Comparison of ENCODE assay signal across 25 cellular contexts in the genomic region with DNA sequence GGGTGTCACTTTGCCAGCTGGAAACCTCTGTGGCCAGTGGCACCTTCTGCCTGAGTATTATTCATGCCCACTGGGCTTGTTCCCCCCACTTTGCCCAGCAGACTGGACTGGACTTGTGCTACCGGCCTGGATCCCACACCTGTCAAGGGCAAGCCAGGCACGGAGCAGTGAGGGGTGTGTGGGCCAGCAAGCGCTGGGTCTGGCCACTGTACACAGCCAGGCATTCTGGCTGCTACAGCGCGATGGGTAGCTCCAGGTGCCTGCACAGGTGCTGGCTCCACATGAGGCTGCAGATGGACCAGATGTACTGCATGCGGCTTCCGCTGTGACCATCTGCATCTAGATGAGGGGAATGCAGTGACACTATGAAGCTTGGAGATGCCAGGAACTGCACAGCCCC.
"Had no signal": no experiment of that assay in that cellular context is flagged by ENCODE, and none has a peak within 500 bp of the region (broad histone marks: within the 10 kb centered on the region; RNA-seq: fewer than 3 reads in every experiment).

No MANE protein-coding gene starts in this region.

- DNase-seq: activated effector memory CD4-positive, alpha-beta T cell treated with anti-CD3 and anti-CD28 coated beads, Interleukin-2, amount 50 U/mL, for 16 hours; activated effector memory CD4-positive, alpha-beta T cell treated with Interleukin-2 at 50 U/mL for 16 hours; activated naive CD4-positive, alpha-beta T cell; activated naive CD4-positive, alpha-beta T cell treated with anti-CD3 and anti-CD28 coated beads for 36 hours; activated naive CD4-positive, alpha-beta T cell treated with anti-CD3 and anti-CD28 coated beads, Interleukin-2, amount 10 ng/mL, durations not matched to agents 7 days and 5 days; activated naive CD4-positive, alpha-beta T cell treated with anti-CD3 and anti-CD28 coated beads, Interleukin-2, amount 50 U/mL, for 16 hours; activated naive CD4-positive, alpha-beta T cell treated with Interleukin-2 at 50 U/mL for 16 hours; activated naive CD8-positive, alpha-beta T cell treated with anti-CD3 and anti-CD28 coated beads for 36 hours; activated naive CD8-positive, alpha-beta T cell treated with anti-CD3 and anti-CD28 coated beads, Interleukin-2, amount 10 ng/mL, durations not matched to agents 7 days and 5 days; activated naive CD8-positive, alpha-beta T cell treated with anti-CD3 and anti-CD28 coated beads, Interleukin-2, amount 50 U/mL, for 24 hours; activated T-cell treated with anti-CD3 and anti-CD28 coated beads, Interleukin-2, amount 50 U/mL, for 1 hour; activated T-cell treated with anti-CD3 and anti-CD28 coated beads, Interleukin-2, amount 50 U/mL, for 24 hours; activated T-cell treated with anti-CD3 and anti-CD28 coated beads, Interleukin-2, amount 50 U/mL, for 4 hours; activated T-cell treated with anti-CD3 and anti-CD28 coated beads, Interleukin-2, amount 50 U/mL, for 48 hours; activated T-cell treated with anti-CD3 and anti-CD28 coated beads, Interleukin-2, amount 50 U/mL, for 72 hours; adrenal gland; amniotic stem cell; amygdala; anterior cingulate cortex; aorta; body of pancreas; brain microvascular endothelial cell; caudate nucleus; central memory CD4-positive, alpha-beta T cell; cerebellar nuclear complex had no signal
